1 cellular context compared by ENCODE assay signal in genomic region chr1:179588425-179589024, GRCh38.
TF ChIP-seq lines count a peak whose summit lies in the region.

No MANE protein-coding gene starts in this region.

TF ChIP-seq in HEK293, 187 proteins besides CTCF, POLR2A, EP300 and RAD21 (continued from another document):
- TF ChIP-seq AEBP2 (tag by site-specific recombination; IDR thresholded peaks at IDR 0.05; ENCODE audit: borderline replicate concordance) (no peak), ATF2 (tag by site-specific recombination; IDR thresholded peaks at IDR 0.05; ENCODE audit: low read depth) (peak; percentile 61; the same call in 1 of the 2 replicates), ZBTB1 (tag by site-specific recombination; IDR thresholded peaks at IDR 0.05) (no peak)
